1 cellular context compared by ENCODE assay signal in genomic region chr3:39812537-39812936, GRCh38.
TF ChIP-seq lines count a peak whose summit lies in the region.

No MANE protein-coding gene starts in this region.

TF ChIP-seq in SK-N-SH treated with all-trans-retinoic acid at 6 μM for 48 hours, 23 proteins besides CTCF, POLR2A, EP300 and RAD21 (continued from another document):
- TF ChIP-seq TSHZ2 (CRISPR knock-in tag; IDR thresholded peaks at IDR 0.05) = no peak
- no peak for TF ChIP-seq CSRNP3 (CRISPR knock-in tag; IDR thresholded peaks at IDR 0.05)
